ENCODE assay signal across 8 cellular contexts in the genomic region with DNA sequence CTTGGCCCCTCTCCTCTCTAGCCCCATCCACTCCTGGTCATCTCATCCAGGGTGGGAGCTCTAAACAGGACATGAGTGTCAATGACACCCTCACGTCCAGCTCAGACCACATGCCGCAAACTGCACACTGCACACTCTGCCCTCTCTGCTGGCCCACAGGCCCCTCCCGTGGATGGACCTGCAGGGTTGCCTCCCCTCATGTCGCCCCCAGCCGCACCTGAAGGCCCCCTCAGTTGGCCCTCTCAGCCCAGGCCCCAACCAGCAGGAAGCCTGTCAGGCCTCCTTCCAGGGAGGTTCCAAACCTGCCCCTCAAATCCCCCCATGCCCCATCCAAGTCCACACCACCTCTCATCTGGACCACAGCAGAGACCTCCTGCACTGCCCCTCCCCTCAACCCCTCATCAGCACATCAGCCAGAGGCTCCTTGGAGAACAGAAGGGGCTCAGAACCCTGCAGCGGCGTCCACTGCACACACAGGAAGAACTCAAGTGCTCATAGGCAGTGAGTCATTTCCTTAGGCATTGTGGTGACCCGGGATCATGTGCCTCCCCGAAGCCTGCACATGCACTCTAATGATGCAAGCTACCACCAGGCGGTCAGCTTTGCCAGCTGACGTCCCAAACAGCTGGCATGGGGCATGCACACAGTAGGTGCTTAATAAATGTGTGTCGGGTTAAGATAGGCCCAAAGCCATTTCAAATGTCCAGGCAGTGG. TPM values are rescaled to one million over a fixed set of nuclear protein-coding genes. Genes with fewer than 3 reads are reported as not detected.
DNase-seq lines count a peak whose midpoint lies in the region; ATAC-seq and TF ChIP-seq lines count a peak whose summit lies in the region.

No MANE protein-coding gene starts in this region.

- no peak for ATAC-seq in GM19455 (IDR thresholded peaks at IDR 0.05; ENCODE audit: unreplicated experiment)

- peak overlapping the region; percentile 77 for H3K4me3 Mint-ChIP-seq in HFFc6

- no peak for TF ChIP-seq CTCF in HFFc6 (IDR thresholded peaks at IDR 0.05)

- peaks cover 31% of the 10 kb centered on the region for H3K4me1 Mint-ChIP-seq in HFFc6 (ENCODE audit: low read depth)

- DNase-seq in HFFc6 (peak; percentile 77), SW 1271 (lab: John Stamatoyannopoulos, UW) (peak; percentile 61 to 83), amniotic stem cell (lab: John Stamatoyannopoulos, UW) (peak; percentile 60), islet precursor cell (peak; percentile 92), anterior cingulate cortex (lab: John Stamatoyannopoulos, UW) (no peak), pons (ENCODE audit: low spot score) (no peak)
- peak; percentile 34 for DNase-seq in stimulated activated CD8-positive, alpha-beta memory T cell treated with anti-CD3 and anti-CD28 coated beads, Interleukin-4, amount 100 ng/mL, for 24 hours (ENCODE audit: low read depth)

- peak overlapping the region; percentile 95 for H3K27ac Mint-ChIP-seq in HFFc6

- H3K36me3 Mint-ChIP-seq in HFFc6 (ENCODE audit: low read depth): no peaks in the 10 kb centered on the region

- no peaks in the 10 kb centered on the region; the same call in 1 of the 2 replicates for H3K27me3 Mint-ChIP-seq in HFFc6 (ENCODE audit: insufficient read depth)

- no peaks in the 10 kb centered on the region for H3K9me3 Mint-ChIP-seq in HFFc6

RNA-seq across cellular contexts. Expression of a gene that starts 12.9 kb away (rescaled TPM):
- total RNA-seq in HFFc6 (2021; fragmentation: NEBNext Ultra II Directional; extraction: Animal tissue kit (Norgen Biotek cat#: 25700)): under 1 TPM in 2 of 6 experiments, not detected in 4; 0.17 to 0.24 TPM

RNA-seq across cellular contexts. Expression of a gene that starts 30.7 kb away (rescaled TPM):
- total RNA-seq in HFFc6 (2021; fragmentation: NEBNext Ultra II Directional; extraction: Animal tissue kit (Norgen Biotek cat#: 25700)): 100 to 1,000 TPM; 102 to 149 (median 125) TPM

Comparison
In these comparisons a context has a peak if more than half of its experiments do, and no peak if none do; other contexts are left out.
1. DNase-seq: peak in HFFc6 (single experiment), SW 1271 (2 of 2), amniotic stem cell (single experiment), islet precursor cell (single experiment) and stimulated activated CD8-positive, alpha-beta memory T cell treated with anti-CD3 and anti-CD28 coated beads, Interleukin-4, amount 100 ng/mL, for 24 hours (single experiment); none in anterior cingulate cortex (0 of 58) and pons (single experiment).